6 cellular contexts compared by ENCODE assay signal in the genomic region with DNA sequence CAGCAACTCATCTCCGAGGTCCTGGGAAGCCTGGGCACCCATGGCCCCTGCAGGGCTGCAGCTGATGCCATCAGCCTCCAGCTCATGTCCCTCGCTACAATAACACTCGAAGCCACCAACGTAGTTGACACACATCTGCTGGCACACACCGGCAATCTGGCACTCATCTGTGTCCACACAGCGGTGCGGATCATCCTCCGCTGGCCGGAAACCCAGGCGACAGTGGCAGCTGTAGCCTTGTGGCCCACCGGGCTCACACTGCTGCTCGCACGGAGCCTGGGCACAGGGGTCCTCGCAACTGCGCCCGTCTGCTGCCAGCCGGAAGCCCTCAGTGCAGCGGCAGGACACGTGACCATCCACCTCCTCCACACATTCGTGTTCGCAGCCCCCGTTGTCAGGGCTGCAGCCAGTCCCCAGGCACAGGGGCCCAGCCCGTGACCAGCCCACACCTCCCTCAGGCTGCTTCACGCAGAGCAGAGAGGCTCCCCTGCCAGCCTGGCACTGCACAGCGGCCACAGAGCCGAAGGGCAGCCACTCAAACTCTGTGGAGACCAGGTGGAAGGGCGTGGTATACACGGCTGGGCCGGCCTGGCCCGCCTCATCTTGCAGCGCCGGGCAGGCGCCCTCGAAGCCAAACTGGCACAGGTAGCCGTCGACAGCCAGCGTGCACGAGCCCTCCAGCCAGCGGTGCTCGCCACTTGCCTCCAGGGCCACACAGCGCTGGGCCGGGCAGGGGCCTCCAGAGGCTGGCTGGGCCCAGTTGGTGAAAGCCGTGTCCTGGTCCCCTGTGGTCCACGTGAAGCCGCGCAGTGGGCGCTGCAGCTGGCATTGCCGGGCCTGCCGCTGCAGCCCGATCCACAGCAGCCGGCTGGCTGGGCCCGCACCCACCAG. TPM values are rescaled to one million over a fixed set of nuclear protein-coding genes. Genes with fewer than 3 reads are reported as not detected.
DNase-seq lines count a peak whose midpoint lies in the region; ATAC-seq and TF ChIP-seq lines count a peak whose summit lies in the region.

No MANE protein-coding gene starts in this region.

- CTCF ChIA-PET in activated CD4-positive, alpha-beta T cell treated with anti-CD3 and anti-CD28 coated beads for 36 hours (lab: Charles Lee), result no interaction called here

- no peak overlapping the region for H3K4me3 Mint-ChIP-seq in activated CD4-positive, alpha-beta T cell treated with anti-CD3 and anti-CD28 coated beads for 36 hours

- no peak for TF ChIP-seq EP300 in suprapubic skin (IDR thresholded peaks at IDR 0.05)

- peaks cover 58% of the 10 kb centered on the region for H3K4me1 ChIP-seq in suprapubic skin

- H3K9me3 ChIP-seq in suprapubic skin, result no peaks in the 10 kb centered on the region

- H3K36me3 Mint-ChIP-seq in activated CD4-positive, alpha-beta T cell treated with anti-CD3 and anti-CD28 coated beads for 36 hours (ENCODE audit: low read depth), result no peaks in the 10 kb centered on the region

- in situ Hi-C loops in KBM-7 (cut with MboI; ENCODE audit: low pct_unique_long_range_greater_than_20kb, low sequenced_read_pairs), result no loop called here

- H3K4me1 Mint-ChIP-seq in activated CD4-positive, alpha-beta T cell treated with anti-CD3 and anti-CD28 coated beads for 36 hours, result peaks cover 62% of the 10 kb centered on the region

- no peaks in the 10 kb centered on the region for H3K36me3 ChIP-seq in suprapubic skin

- POLR2A ChIA-PET in activated CD4-positive, alpha-beta T cell treated with anti-CD3 and anti-CD28 coated beads for 36 hours (lab: Charles Lee), result interaction anchor here (0.6 kb wide), 1 partner anchor 301 kb away, joined by 4 read pairs; no protein-coding TSS in a partner anchor

- no peak for DNase-seq in activated CD4-positive, alpha-beta T cell treated with anti-CD3 and anti-CD28 coated beads for 36 hours
- DNase-seq in activated CD4-positive, alpha-beta T cell treated with anti-CD3 and anti-CD28 coated beads for 48 hours, result no peak
- DNase-seq in foreskin fibroblast (peak in 1 of 2 donors; percentile 54), suprapubic skin (ENCODE audit: low spot score in 2 of 2) (no peak), KBM-7 (no peak)
- no peak for DNase-seq in activated naive CD4-positive, alpha-beta T cell treated with anti-CD3 and anti-CD28 coated beads, Interleukin-2, amount 50 U/mL, for 16 hours

- peak overlapping the region; percentile 78 for H3K27ac ChIP-seq in suprapubic skin

- TF ChIP-seq CTCF in foreskin fibroblast (IDR thresholded peaks at IDR 0.05; ENCODE audit: low read depth, low read length), result no peak
- no peak for TF ChIP-seq CTCF in suprapubic skin (IDR thresholded peaks at IDR 0.05)

- TF ChIP-seq POLR2A in suprapubic skin (IDR thresholded peaks at IDR 0.05), result no peak

- ATAC-seq in activated CD4-positive, alpha-beta T cell treated with anti-CD3 and anti-CD28 coated beads for 36 hours, result no peak

- peaks cover 2% of the 10 kb centered on the region for H3K9me3 Mint-ChIP-seq in activated CD4-positive, alpha-beta T cell treated with anti-CD3 and anti-CD28 coated beads for 36 hours (ENCODE audit: low read depth)

- WGBS in suprapubic skin, result 38% methylated on average over 18 of the region's 52 CpGs

- no peaks in the 10 kb centered on the region for H3K27me3 Mint-ChIP-seq in activated CD4-positive, alpha-beta T cell treated with anti-CD3 and anti-CD28 coated beads for 36 hours

- H3K27me3 ChIP-seq in suprapubic skin, result no peaks in the 10 kb centered on the region

- intact Hi-C loops in activated CD4-positive, alpha-beta T cell treated with anti-CD3 and anti-CD28 coated beads for 36 hours (cut with DNase I, micrococcal nuclease), result no loop called here

- H3K4me3 ChIP-seq in foreskin fibroblast (ENCODE audit: low read depth in 1 of 2, low read length in 2 of 2) (peak overlapping the region; percentile 94 to 95), suprapubic skin (peak overlapping the region; percentile 53)

- peak overlapping the region; percentile 43 for H3K27ac Mint-ChIP-seq in activated CD4-positive, alpha-beta T cell treated with anti-CD3 and anti-CD28 coated beads for 36 hours

RNA-seq across cellular contexts. Expression of a gene that starts 0.7 kb away (rescaled TPM):
- under 1 TPM; 0.23 to 0.26 TPM for total RNA-seq in activated CD4-positive, alpha-beta T cell treated with anti-CD3 and anti-CD28 coated beads for 36 hours
- total RNA-seq in suprapubic skin, result 10 to 100 TPM in 2 of 4 donors, 1 to 10 TPM in 2; 5.9 to 32.6 (median 19.2) TPM

RNA-seq across cellular contexts. Expression of a gene that starts 20.1 kb away (rescaled TPM):
- total RNA-seq in activated CD4-positive, alpha-beta T cell treated with anti-CD3 and anti-CD28 coated beads for 36 hours, result 1 to 10 TPM; 1.5 to 1.6 TPM
- total RNA-seq in suprapubic skin, result 10 to 100 TPM; 40.3 to 73.6 (median 60.3) TPM

RNA-seq across cellular contexts. Expression of a gene that starts 24.5 kb away (rescaled TPM):
- total RNA-seq in activated CD4-positive, alpha-beta T cell treated with anti-CD3 and anti-CD28 coated beads for 36 hours, result not detected
- not detected for total RNA-seq in suprapubic skin

RNA-seq across cellular contexts. Expression of a gene that starts 27.2 kb away (rescaled TPM):
- total RNA-seq in activated CD4-positive, alpha-beta T cell treated with anti-CD3 and anti-CD28 coated beads for 36 hours, result 10 to 100 TPM; 47.5 to 49.8 TPM
- 10 to 100 TPM; 21.6 to 61.3 (median 56.1) TPM for total RNA-seq in suprapubic skin

RNA-seq across cellular contexts. Expression of a gene that starts 28.7 kb away (rescaled TPM):
- total RNA-seq in activated CD4-positive, alpha-beta T cell treated with anti-CD3 and anti-CD28 coated beads for 36 hours, result 10 to 100 TPM; 29.2 to 30.2 TPM
- total RNA-seq in suprapubic skin, result 10 to 100 TPM; 45.7 to 60.3 (median 57.3) TPM

Comparison
In these comparisons a context has a peak if more than half of its experiments do, and no peak if none do; other contexts are left out.
1. RNA of a gene that starts 0.7 kb away (total RNA-seq): 5.9 to 32.6 TPM in suprapubic skin; 0.23 to 0.26 TPM in activated CD4-positive, alpha-beta T cell treated with anti-CD3 and anti-CD28 coated beads for 36 hours; every median in the first group is over 4 times any median in the second.
2. RNA of a gene that starts 20.1 kb away (total RNA-seq): 40.3 to 73.6 TPM in suprapubic skin; 1.5 to 1.6 TPM in activated CD4-positive, alpha-beta T cell treated with anti-CD3 and anti-CD28 coated beads for 36 hours; every median in the first group is over 10 times any median in the second.